Comparison of ENCODE assay signal across 10 cellular contexts in genomic region chr12:4201333-4202105, GRCh38.
"Had no signal": no experiment of that assay in that cellular context is flagged by ENCODE, and none has a peak within 500 bp of the region (broad histone marks: within the 10 kb centered on the region; RNA-seq: fewer than 3 reads in every experiment).

No MANE protein-coding gene starts in this region.

- H3K27ac ChIP-seq: cardiac muscle cell, heart left ventricle, VCaP had no signal

- H3K4me3 Mint-ChIP-seq: activated CD4-positive, alpha-beta T cell treated with anti-CD3 and anti-CD28 coated beads for 36 hours; activated T-helper 1 cell treated with anti-CD3 and anti-CD28 coated beads, Interleukin-12 subunit alpha, Interleukin-12 subunit beta, Interleukin-2, Interleukin-4 antibody, amounts not matched to agents 30 ng/mL and 10 ng/mL and 1 ng/mL, durations not matched to agents 14 hours and 24 hours and 36 hours had no signal

- ATAC-seq: activated CD4-positive, alpha-beta T cell treated with anti-CD3 and anti-CD28 coated beads for 36 hours; heart left ventricle; left lung had no signal

- H3K4me1 Mint-ChIP-seq: activated CD4-positive, alpha-beta T cell treated with anti-CD3 and anti-CD28 coated beads for 36 hours had no signal

- H3K27ac Mint-ChIP-seq: activated CD4-positive, alpha-beta T cell treated with anti-CD3 and anti-CD28 coated beads for 36 hours; activated T-helper 1 cell treated with anti-CD3 and anti-CD28 coated beads, Interleukin-12 subunit alpha, Interleukin-12 subunit beta, Interleukin-2, Interleukin-4 antibody, amounts not matched to agents 30 ng/mL and 10 ng/mL and 1 ng/mL, durations not matched to agents 14 hours and 24 hours and 36 hours had no signal

- DNase-seq: activated CD4-positive, alpha-beta T cell treated with anti-CD3 and anti-CD28 coated beads for 36 hours; activated naive CD4-positive, alpha-beta T cell; heart left ventricle; left lung; posterior cingulate gyrus; stimulated activated CD4-positive, alpha-beta T cell treated with anti-CD3 and anti-CD28 coated beads, Interleukin-1b, Interleukin-23, amount 100 ng/mL, for 48 hours; stimulated activated naive CD4-positive, alpha-beta T cell treated with Interleukin-2 at 50 U/mL for 16 hours had no signal

- H3K9me3 Mint-ChIP-seq: activated T-helper 1 cell treated with anti-CD3 and anti-CD28 coated beads, Interleukin-12 subunit alpha, Interleukin-12 subunit beta, Interleukin-2, Interleukin-4 antibody, amounts not matched to agents 30 ng/mL and 10 ng/mL and 1 ng/mL, durations not matched to agents 14 hours and 24 hours and 36 hours had no signal

- H3K27me3 Mint-ChIP-seq: activated CD4-positive, alpha-beta T cell treated with anti-CD3 and anti-CD28 coated beads for 36 hours had no signal
